Comparison of ENCODE assay signal across 8 cellular contexts in genomic region chr1:245552331-245552730, GRCh38.
"Had no signal": no experiment of that assay in that cellular context is flagged by ENCODE, and none has a peak within 500 bp of the region (broad histone marks: within the 10 kb centered on the region; RNA-seq: fewer than 3 reads in every experiment).

No MANE protein-coding gene starts in this region.

- H3K9me3 Mint-ChIP-seq: HFFc6 had no signal

- H3K4me3 Mint-ChIP-seq: HFFc6 had no signal

- H3K27ac ChIP-seq: GM23248, KMS-11 had no signal

- H3K4me2 ChIP-seq: KMS-11 had no signal

- DNase-seq: GM23248, GOT3, H7, HFFc6, IMR-90, KBM-7 had no signal

- H3K4me3 ChIP-seq: GM23248, HAP-1 had no signal

- H3K36me3 ChIP-seq: HAP-1 had no signal

- H3K9me3 ChIP-seq: HAP-1 had no signal

- H3K4me1 ChIP-seq: HAP-1 had no signal

- H3K27ac Mint-ChIP-seq: HFFc6 had no signal

- H2AFZ ChIP-seq: GM23248 had no signal

- H3K9ac ChIP-seq: GM23248, KMS-11 had no signal
